Comparison of ENCODE assay signal across 8 cellular contexts in the genomic region with DNA sequence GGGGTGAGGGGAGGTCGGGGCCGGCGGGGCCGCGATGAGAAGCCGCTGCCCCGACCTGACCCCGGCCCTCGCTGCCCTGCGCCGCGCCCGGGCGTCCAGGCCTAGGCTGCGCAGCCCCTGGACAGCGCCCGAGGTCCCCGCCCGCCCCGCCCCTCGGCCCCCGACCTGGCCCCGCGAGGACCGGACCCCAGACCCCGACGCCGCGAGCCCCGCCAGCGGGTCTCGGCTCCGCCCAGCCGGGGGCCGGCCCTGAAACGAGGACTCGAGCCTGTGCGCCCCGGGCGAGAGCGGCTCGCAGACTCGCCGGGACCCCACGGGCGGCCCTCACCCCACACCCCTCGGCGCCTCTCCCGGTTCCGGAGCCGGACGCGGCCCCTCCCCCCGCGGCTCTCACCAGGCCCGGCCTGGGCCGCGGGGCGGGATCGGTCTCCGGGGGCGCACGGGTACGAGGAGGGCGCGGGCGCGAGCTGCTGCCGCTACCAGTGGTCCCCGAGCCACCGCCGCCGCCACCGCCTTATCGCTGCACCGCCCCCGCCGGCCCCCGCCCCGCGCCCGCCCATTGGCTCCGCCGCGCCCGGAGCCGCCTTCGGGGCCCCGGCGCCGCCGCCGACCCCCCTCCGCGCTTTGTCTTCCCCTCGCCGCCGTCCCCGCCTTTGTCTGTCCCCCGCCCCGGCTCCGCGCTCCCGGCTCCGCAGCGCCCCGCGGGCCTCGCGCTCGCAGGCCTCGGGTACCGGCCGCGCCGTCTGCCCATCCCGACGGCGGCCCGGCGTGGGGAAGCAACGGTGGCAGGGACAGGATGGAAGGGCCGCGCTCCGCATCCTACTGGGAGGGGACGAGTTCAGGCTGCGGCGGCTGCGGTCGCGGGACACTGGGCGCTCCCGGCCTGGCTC. TPM values are rescaled to one million over a fixed set of nuclear protein-coding genes. Genes with fewer than 3 reads are reported as not detected.
A peak's percentile ranks its signal among the peaks of the same experiment; 100 is the strongest.
DNase-seq lines count a peak whose midpoint lies in the region; ATAC-seq and TF ChIP-seq lines count a peak whose summit lies in the region.

LIMD2 (minus strand) TSS at position 488 of the 890 bp plus-strand sequence. CDS start 827 bp downstream, outside the sequence.

- H3K9me3 ChIP-seq in PC-3 (ENCODE audit: low read length) (no peaks in the 10 kb centered on the region), thyroid gland (no peaks in the 10 kb centered on the region)

- no peaks in the 10 kb centered on the region for H3K36me3 ChIP-seq in PC-3 (ENCODE audit: low read depth, low read length)
- peaks cover 0 to 5% of the 10 kb centered on the region in 2 donors for H3K36me3 ChIP-seq in thyroid gland

- intact Hi-C loops in PC-3 (cut with micrococcal nuclease): loop anchor here (2.0 to 10.0 kb wide), 4 partner anchors 41 to 275 kb away; partner anchors contain the start of genes FTSJ3, MAP3K3, PSMC5 and STRADA
- intact Hi-C loops in activated T-helper 1 cell treated with anti-CD3 and anti-CD28 coated beads, Interleukin-12 subunit alpha, Interleukin-12 subunit beta, Interleukin-2, Interleukin-4 antibody, amounts not matched to agents 30 ng/mL and 10 ng/mL and 1 ng/mL, durations not matched to agents 14 hours and 24 hours and 36 hours (cut with micrococcal nuclease): loop anchor here (1.0 to 2.0 kb wide), 3 partner anchors 143 to 807 kb away; partner anchors contain the start of genes CEP95, DCAF7, DDX5 and SMARCD2
- intact Hi-C loops in thyroid gland (cut with DNase I): no loop called here

- 0 to 10% methylated on average over 2 to 5 of the region's 133 CpGs for WGBS in thyroid gland, 2 donors

- peaks cover 59% of the 10 kb centered on the region for H3K4me1 Mint-ChIP-seq in activated T-helper 1 cell treated with anti-CD3 and anti-CD28 coated beads, Interleukin-12 subunit alpha, Interleukin-12 subunit beta, Interleukin-2, Interleukin-4 antibody, amounts not matched to agents 30 ng/mL and 10 ng/mL and 1 ng/mL, durations not matched to agents 14 hours and 24 hours and 36 hours (ENCODE audit: low read depth)

- no peaks in the 10 kb centered on the region for H4K20me1 ChIP-seq in PC-3 (ENCODE audit: low read length)

- no peaks in the 10 kb centered on the region for H3K9me3 Mint-ChIP-seq in activated T-helper 1 cell treated with anti-CD3 and anti-CD28 coated beads, Interleukin-12 subunit alpha, Interleukin-12 subunit beta, Interleukin-2, Interleukin-4 antibody, amounts not matched to agents 30 ng/mL and 10 ng/mL and 1 ng/mL, durations not matched to agents 14 hours and 24 hours and 36 hours

- H2AFZ ChIP-seq in PC-3 (ENCODE audit: low read length): peak within 1 kb of the TSS; percentile 75

- no peaks in the 10 kb centered on the region for H3K79me2 ChIP-seq in PC-3 (ENCODE audit: low read length)

- H3K9ac ChIP-seq in PC-3 (ENCODE audit: low read length): peak within 1 kb of the TSS; percentile 17; the same call in 1 of the 2 replicates

- TF ChIP-seq POLR2A in thyroid gland (IDR thresholded peaks at IDR 0.05): no peak

- TF ChIP-seq CTCF in PC-3 (conservative IDR thresholded peaks at IDR 0.05; ENCODE audit: low read depth, low read length): no peak
- TF ChIP-seq CTCF in foreskin keratinocyte (conservative IDR thresholded peaks at IDR 0.05): no peak
- no peak for TF ChIP-seq CTCF in omental fat pad (IDR thresholded peaks at IDR 0.05)
- TF ChIP-seq CTCF in thyroid gland (IDR thresholded peaks at IDR 0.05): no peak

- H3K4me3 ChIP-seq in PC-3 (ENCODE audit: low read length) (peak within 1 kb of the TSS; percentile 75), thyroid gland (replicated peaks in 1 of 3) (peak within 1 kb of the TSS in 1 of 3 donors; percentile 58)

- ATAC-seq in GM18511 (IDR thresholded peaks at IDR 0.05; ENCODE audit: unreplicated experiment): peak; percentile 24
- ATAC-seq in HG03280 (IDR thresholded peaks at IDR 0.05; ENCODE audit: unreplicated experiment): peak; percentile 25
- ATAC-seq in PC-3: peak; percentile 37
- ATAC-seq in foreskin keratinocyte: peak; percentile 24
- peak; percentile 17 for ATAC-seq in omental fat pad (ENCODE audit: low FRiP score)
- no peak for ATAC-seq in GM21526 (IDR thresholded peaks at IDR 0.05; ENCODE audit: low FRiP score, unreplicated experiment)

- H3K4me3 Mint-ChIP-seq in activated T-helper 1 cell treated with anti-CD3 and anti-CD28 coated beads, Interleukin-12 subunit alpha, Interleukin-12 subunit beta, Interleukin-2, Interleukin-4 antibody, amounts not matched to agents 30 ng/mL and 10 ng/mL and 1 ng/mL, durations not matched to agents 14 hours and 24 hours and 36 hours: peak within 1 kb of the TSS; percentile 96

- no TSS peak for BruUV-seq in PC-3 (replicated peaks; lab: Mats Ljungman, UMichigan)

- peaks cover 7% of the 10 kb centered on the region; the same call in 1 of the 2 replicates for H3K4me1 ChIP-seq in PC-3 (ENCODE audit: insufficient read depth, low read length)
- H3K4me1 ChIP-seq in foreskin keratinocyte: no peaks in the 10 kb centered on the region
- peaks cover 6 to 21% of the 10 kb centered on the region in 2 donors for H3K4me1 ChIP-seq in thyroid gland

- H3K27ac Mint-ChIP-seq in activated T-helper 1 cell treated with anti-CD3 and anti-CD28 coated beads, Interleukin-12 subunit alpha, Interleukin-12 subunit beta, Interleukin-2, Interleukin-4 antibody, amounts not matched to agents 30 ng/mL and 10 ng/mL and 1 ng/mL, durations not matched to agents 14 hours and 24 hours and 36 hours: peak within 1 kb of the TSS; percentile 96

- no peak within 1 kb of the TSS for H3K27ac ChIP-seq in PC-3 (ENCODE audit: low read length)
- no peak within 1 kb of the TSS for H3K27ac ChIP-seq in foreskin keratinocyte
- peak within 1 kb of the TSS in 2 of 3 donors; percentile 46 for H3K27ac ChIP-seq in thyroid gland

- H3K4me2 ChIP-seq in PC-3 (ENCODE audit: low read length): peak within 1 kb of the TSS; percentile 89

- CTCF ChIA-PET in PC-3 (lab: Charles Lee): no interaction called here

- no peaks in the 10 kb centered on the region for H3K27me3 Mint-ChIP-seq in activated T-helper 1 cell treated with anti-CD3 and anti-CD28 coated beads, Interleukin-12 subunit alpha, Interleukin-12 subunit beta, Interleukin-2, Interleukin-4 antibody, amounts not matched to agents 30 ng/mL and 10 ng/mL and 1 ng/mL, durations not matched to agents 14 hours and 24 hours and 36 hours (ENCODE audit: insufficient read depth)

- peaks cover 42% of the 10 kb centered on the region for H3K36me3 Mint-ChIP-seq in activated T-helper 1 cell treated with anti-CD3 and anti-CD28 coated beads, Interleukin-12 subunit alpha, Interleukin-12 subunit beta, Interleukin-2, Interleukin-4 antibody, amounts not matched to agents 30 ng/mL and 10 ng/mL and 1 ng/mL, durations not matched to agents 14 hours and 24 hours and 36 hours (ENCODE audit: low read depth)

- DNase-seq in PC-3: peak; percentile 25
- peak; percentile 76 for DNase-seq in activated T-helper 1 cell treated with anti-CD3 and anti-CD28 coated beads, Interleukin-12 subunit alpha, Interleukin-12 subunit beta, Interleukin-2, Interleukin-4 antibody, amounts not matched to agents 30 ng/mL and 10 ng/mL and 1 ng/mL, durations not matched to agents 14 hours and 24 hours and 36 hours (ENCODE audit: low spot score)
- no peak for DNase-seq in foreskin keratinocyte
- DNase-seq in omental fat pad (ENCODE audit: low spot score): no peak
- DNase-seq in thyroid gland: peak; percentile 38 to 40

- H3K9me2 ChIP-seq in PC-3 (replicated peaks; ENCODE audit: low read length): no peaks in the 10 kb centered on the region

- H3K27me3 ChIP-seq in PC-3 (ENCODE audit: low read length) (no peaks in the 10 kb centered on the region), foreskin keratinocyte (peaks cover 6% of the 10 kb centered on the region), thyroid gland (no peaks in the 10 kb centered on the region)

- POLR2A ChIA-PET in PC-3 (lab: Charles Lee; ENCODE audit: unreplicated experiment): no interaction called here

- H3F3A ChIP-seq in PC-3 (ENCODE audit: low read length, unreplicated experiment): no peaks in the 10 kb centered on the region

RNA-seq across cellular contexts. Expression of gene LIMD2, which starts in this region (rescaled TPM):
- 19.4 and 43.0 TPM in 2 replicates for total RNA-seq in PC-3 (2014; rRNA removed)
- total RNA-seq in activated T-helper 1 cell treated with anti-CD3 and anti-CD28 coated beads, Interleukin-12 subunit alpha, Interleukin-12 subunit beta, Interleukin-2, Interleukin-4 antibody, amounts not matched to agents 30 ng/mL and 10 ng/mL and 1 ng/mL, durations not matched to agents 14 hours and 24 hours and 36 hours: 228 and 233 TPM in 2 replicates
- total RNA-seq in foreskin keratinocyte: 15.2 and 19.2 TPM in 2 replicates
- 27.0 and 34.3 TPM in 2 replicates for polyA plus RNA-seq in foreskin keratinocyte
- total RNA-seq in omental fat pad: 10 to 100 TPM in 2 of 4 donors, 1 to 10 TPM in 2; 4.4 to 44.9 (median 16.5) TPM
- 10 to 100 TPM in 1 of 4 donors, 1 to 10 TPM in 3; 3.9 to 10.7 (median 7.2) TPM for total RNA-seq in thyroid gland

Comparison
In these comparisons a context has a peak if more than half of its experiments do, and no peak if none do; other contexts are left out.
1. DNase-seq: peak in PC-3 (single experiment), activated T-helper 1 cell treated with anti-CD3 and anti-CD28 coated beads, Interleukin-12 subunit alpha, Interleukin-12 subunit beta, Interleukin-2, Interleukin-4 antibody, amounts not matched to agents 30 ng/mL and 10 ng/mL and 1 ng/mL, durations not matched to agents 14 hours and 24 hours and 36 hours (single experiment) and thyroid gland (2 of 2); none in foreskin keratinocyte (0 of 2) and omental fat pad (single experiment).
2. H3K27ac ChIP-seq: peak in thyroid gland (2 of 3); none in PC-3 (single experiment) and foreskin keratinocyte (single experiment).